1 cellular context compared by ENCODE assay signal in the genomic region with DNA sequence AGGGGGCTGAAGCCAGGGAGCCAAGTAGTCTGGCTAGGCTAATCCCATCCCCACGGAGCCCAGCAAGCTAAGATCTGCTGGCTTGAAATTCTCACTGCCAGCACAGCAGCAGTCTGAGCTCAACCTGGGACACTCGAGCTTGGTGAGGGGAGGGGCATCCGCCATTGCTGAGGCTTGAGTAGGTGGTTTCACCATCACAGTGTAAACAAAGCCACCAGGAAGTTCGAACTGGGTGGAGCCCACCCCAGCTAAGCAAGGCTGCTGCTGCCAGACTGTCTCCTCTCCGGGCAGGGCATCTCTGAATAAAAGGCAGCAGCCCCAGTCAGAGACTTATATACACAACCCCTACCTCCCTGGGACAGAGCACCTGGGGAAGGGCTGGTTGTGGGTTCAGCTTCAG.
TF ChIP-seq lines count a peak whose summit lies in the region.

No MANE protein-coding gene starts in this region.

TF ChIP-seq in HepG2, 621 proteins besides CTCF, POLR2A, EP300 and RAD21 (continued from another document):
- TF ChIP-seq CSRNP2 (CRISPR knock-in tag; conservative IDR thresholded peaks at IDR 0.05; ENCODE audit: low read depth), result no peak
- no peak for TF ChIP-seq PCBP1 (IDR thresholded peaks at IDR 0.05; ENCODE audit: borderline replicate concordance, low read depth, low read length)
- TF ChIP-seq ZNF264 (CRISPR knock-in tag; IDR thresholded peaks at IDR 0.05), result no peak
- no peak for TF ChIP-seq IRF2 (CRISPR knock-in tag; IDR thresholded peaks at IDR 0.05)
- no peak for TF ChIP-seq STAT5B (CRISPR knock-in tag; IDR thresholded peaks at IDR 0.05)
- no peak for TF ChIP-seq ZNF512 (CRISPR knock-in tag; IDR thresholded peaks at IDR 0.05)
- TF ChIP-seq SRSF9 (IDR thresholded peaks at IDR 0.05; ENCODE audit: borderline replicate concordance, insufficient read depth, low read depth, low read length, poor library complexity, severe bottlenecking), result no peak
- TF ChIP-seq ZNF530 (CRISPR knock-in tag; IDR thresholded peaks at IDR 0.05; ENCODE audit: low read depth), result no peak
- TF ChIP-seq IRX3 (CRISPR knock-in tag; IDR thresholded peaks at IDR 0.05; ENCODE audit: borderline replicate concordance, low read depth), result no peak
